8 cellular contexts compared by ENCODE assay signal in genomic region chr13:39415403-39415802, GRCh38.
DNase-seq lines count a peak whose midpoint lies in the region; ATAC-seq and TF ChIP-seq lines count a peak whose summit lies in the region.

No MANE protein-coding gene starts in this region.

- ATAC-seq in naive B cell (ENCODE audit: low read depth in 2 of 2) (no peak), GM21717 (IDR thresholded peaks at IDR 0.05; ENCODE audit: unreplicated experiment) (no peak)

- POLR2A ChIA-PET in GM10248 (lab: Yijun Ruan, JAX) = no interaction called here

- no peak for DNase-seq in GM10248 (ENCODE audit: extremely low spot score)
- peak; percentile 31 for DNase-seq in NCI-H69 (lab: John Stamatoyannopoulos, UW)
- DNase-seq in endothelial cell (ENCODE audit: low spot score) = peak; percentile 47
- peak; percentile 3 for DNase-seq in naive B cell
- no peak for DNase-seq in epidermal melanocyte (ENCODE audit: insufficient read length, low spot score)
- DNase-seq in NOMO-1 treated with dmso at 0.1 percent for 144 hours (lab: John Stamatoyannopoulos, UW; ENCODE audit: unreplicated experiment) = no peak
- DNase-seq in stimulated activated CD4-positive, alpha-beta T cell treated with anti-CD3 and anti-CD28 coated beads, Interleukin-1b, Interleukin-23, amount 100 ng/mL, for 48 hours = no peak

- H3K36me3 Mint-ChIP-seq in endothelial cell (ENCODE audit: low read depth, unreplicated experiment) (no peaks in the 10 kb centered on the region), naive B cell (no peaks in the 10 kb centered on the region)

- CTCF ChIA-PET in GM10248 (lab: Yijun Ruan, JAX) = interaction anchor here (1.0 to 1.5 kb wide), 6 partner anchors 17 to 201 kb away, joined by 3 to 5 read pairs (median 4); no protein-coding TSS in a partner anchor

- no peaks in the 10 kb centered on the region for H3K9me3 Mint-ChIP-seq in endothelial cell (ENCODE audit: unreplicated experiment)
- no peaks in the 10 kb centered on the region for H3K9me3 Mint-ChIP-seq in naive B cell

- no peaks in the 10 kb centered on the region for H3K27me3 Mint-ChIP-seq in endothelial cell (ENCODE audit: unreplicated experiment)
- no peaks in the 10 kb centered on the region for H3K27me3 Mint-ChIP-seq in naive B cell

- peaks cover 8% of the 10 kb centered on the region for H3K4me1 Mint-ChIP-seq in endothelial cell (ENCODE audit: unreplicated experiment)
- peaks cover 0 to 28% (median 0%) of the 10 kb centered on the region in 3 donors for H3K4me1 Mint-ChIP-seq in naive B cell

- no peak overlapping the region for H3K4me3 Mint-ChIP-seq in endothelial cell (ENCODE audit: unreplicated experiment)
- no peak overlapping the region for H3K4me3 Mint-ChIP-seq in naive B cell

- H3K27ac Mint-ChIP-seq in endothelial cell (ENCODE audit: unreplicated experiment) = no peak overlapping the region
- peak overlapping the region in 2 of 6 donors; percentile 60 to 83 for H3K27ac Mint-ChIP-seq in naive B cell

- TF ChIP-seq CTCF in GM10248 (IDR thresholded peaks at IDR 0.05; ENCODE audit: control extremely low read depth, extremely low read depth, low read depth, missing control alignments) (peak; percentile 7), endothelial cell (IDR thresholded peaks at IDR 0.05; ENCODE audit: unreplicated experiment) (peak; percentile 41)

Comparison
In these comparisons a context has a peak if more than half of its experiments do, and no peak if none do; other contexts are left out.
1. DNase-seq: peak in NCI-H69 (single experiment), endothelial cell (single experiment) and naive B cell (single experiment); none in GM10248 (single experiment), epidermal melanocyte (single experiment), NOMO-1 treated with dmso at 0.1 percent for 144 hours (single experiment) and stimulated activated CD4-positive, alpha-beta T cell treated with anti-CD3 and anti-CD28 coated beads, Interleukin-1b, Interleukin-23, amount 100 ng/mL, for 48 hours (single experiment).